In the genomic region with DNA sequence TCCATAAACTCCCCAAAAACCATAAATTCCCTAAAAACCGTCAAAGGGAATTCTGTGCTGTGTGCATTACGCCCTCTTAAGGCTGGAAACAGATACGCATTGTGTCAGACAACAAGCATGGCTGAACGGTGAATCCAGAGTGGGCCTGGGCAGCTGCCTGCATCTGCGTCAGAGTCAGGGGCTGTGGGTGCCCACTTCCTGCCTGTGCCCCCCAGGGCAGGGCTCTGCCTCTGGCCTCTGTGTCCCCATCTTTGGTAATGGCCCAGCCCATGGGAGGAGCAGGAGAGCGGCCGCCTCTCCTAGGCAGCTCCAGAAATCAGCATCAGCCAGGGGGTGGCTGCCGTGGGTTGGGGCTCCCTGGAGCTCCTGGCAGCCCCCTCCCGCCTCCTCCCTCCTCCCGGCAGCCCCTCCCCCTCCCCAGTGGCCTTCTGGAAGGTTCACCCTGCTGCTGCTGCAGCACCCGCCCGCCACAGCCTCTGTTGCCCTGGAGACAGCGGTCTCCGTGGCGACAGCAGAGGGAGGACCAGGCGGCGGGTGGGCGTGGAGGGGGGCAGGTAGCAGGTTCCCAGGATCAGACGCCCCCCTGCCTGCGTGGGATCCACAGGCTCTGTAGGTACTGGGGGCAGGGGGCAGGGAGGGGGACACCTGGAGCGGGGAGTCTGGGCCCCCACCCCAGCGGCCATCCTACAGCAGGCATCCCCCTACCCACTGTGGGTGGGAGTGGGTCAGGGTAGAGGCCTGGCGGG, we compare ENCODE assay signal across 2 cellular contexts.
TF ChIP-seq lines count a peak whose summit lies in the region.

No MANE protein-coding gene starts in this region.

TF ChIP-seq in IMR-90, 13 proteins besides CTCF, POLR2A, EP300 and RAD21 (continued from another document):
- 0 out of 2 replicates have a peak, but pooled peaks have one; percentile 18 for TF ChIP-seq SMC3 (IDR thresholded peaks at IDR 0.05; ENCODE audit: low read depth, low read length)

TF ChIP-seq in neural cell, 6 proteins besides CTCF, POLR2A, EP300 and RAD21:
- TF ChIP-seq, protein P1, sequence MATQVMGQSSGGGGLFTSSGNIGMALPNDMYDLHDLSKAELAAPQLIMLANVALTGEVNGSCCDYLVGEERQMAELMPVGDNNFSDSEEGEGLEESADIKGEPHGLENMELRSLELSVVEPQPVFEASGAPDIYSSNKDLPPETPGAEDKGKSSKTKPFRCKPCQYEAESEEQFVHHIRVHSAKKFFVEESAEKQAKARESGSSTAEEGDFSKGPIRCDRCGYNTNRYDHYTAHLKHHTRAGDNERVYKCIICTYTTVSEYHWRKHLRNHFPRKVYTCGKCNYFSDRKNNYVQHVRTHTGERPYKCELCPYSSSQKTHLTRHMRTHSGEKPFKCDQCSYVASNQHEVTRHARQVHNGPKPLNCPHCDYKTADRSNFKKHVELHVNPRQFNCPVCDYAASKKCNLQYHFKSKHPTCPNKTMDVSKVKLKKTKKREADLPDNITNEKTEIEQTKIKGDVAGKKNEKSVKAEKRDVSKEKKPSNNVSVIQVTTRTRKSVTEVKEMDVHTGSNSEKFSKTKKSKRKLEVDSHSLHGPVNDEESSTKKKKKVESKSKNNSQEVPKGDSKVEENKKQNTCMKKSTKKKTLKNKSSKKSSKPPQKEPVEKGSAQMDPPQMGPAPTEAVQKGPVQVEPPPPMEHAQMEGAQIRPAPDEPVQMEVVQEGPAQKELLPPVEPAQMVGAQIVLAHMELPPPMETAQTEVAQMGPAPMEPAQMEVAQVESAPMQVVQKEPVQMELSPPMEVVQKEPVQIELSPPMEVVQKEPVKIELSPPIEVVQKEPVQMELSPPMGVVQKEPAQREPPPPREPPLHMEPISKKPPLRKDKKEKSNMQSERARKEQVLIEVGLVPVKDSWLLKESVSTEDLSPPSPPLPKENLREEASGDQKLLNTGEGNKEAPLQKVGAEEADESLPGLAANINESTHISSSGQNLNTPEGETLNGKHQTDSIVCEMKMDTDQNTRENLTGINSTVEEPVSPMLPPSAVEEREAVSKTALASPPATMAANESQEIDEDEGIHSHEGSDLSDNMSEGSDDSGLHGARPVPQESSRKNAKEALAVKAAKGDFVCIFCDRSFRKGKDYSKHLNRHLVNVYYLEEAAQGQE (IDR thresholded peaks at IDR 0.05; ENCODE audit: borderline replicate concordance), result peak; percentile 27
- TF ChIP-seq SMC3 (conservative IDR thresholded peaks at IDR 0.05; ENCODE audit: poor library complexity) (peak; percentile 60), MXI1 (conservative IDR thresholded peaks at IDR 0.05; ENCODE audit: poor library complexity, severe bottlenecking) (peak; percentile 68), TAF1 (IDR thresholded peaks at IDR 0.05; ENCODE audit: low read depth) (no peak), POLR2AphosphoS5 (IDR thresholded peaks at IDR 0.05) (peak; percentile 25)
